12 cellular contexts compared by ENCODE assay signal in genomic region chr22:26481694-26482093, GRCh38. TPM values are rescaled to one million over a fixed set of nuclear protein-coding genes. Genes with fewer than 3 reads are reported as not detected.
A peak's percentile ranks its signal among the peaks of the same experiment; 100 is the strongest.
DNase-seq lines count a peak whose midpoint lies in the region; ATAC-seq and TF ChIP-seq lines count a peak whose summit lies in the region.
"Had no signal": no experiment of that assay in that cellular context is flagged by ENCODE, and none has a peak within 500 bp of the region (broad histone marks: within the 10 kb centered on the region; RNA-seq: fewer than 3 reads in every experiment).

No MANE protein-coding gene starts in this region.

- no peaks in the 10 kb centered on the region for H3K9me3 ChIP-seq in OCI-LY1 (ENCODE audit: low read length)
- H3K9me3 ChIP-seq in tibial nerve, result no peaks in the 10 kb centered on the region
- no peaks in the 10 kb centered on the region for H3K9me3 ChIP-seq in mucosa of descending colon

- H3K4me1 ChIP-seq in OCI-LY1 (ENCODE audit: insufficient read depth, low read length, severe bottlenecking) (peaks cover 82% of the 10 kb centered on the region), tibial nerve (peaks cover 0 to 87% (median 39%) of the 10 kb centered on the region in 4 donors), mucosa of descending colon (ENCODE audit: low read depth) (peaks cover 40% of the 10 kb centered on the region)

- no peak for TF ChIP-seq POLR2A in tibial nerve (IDR thresholded peaks at IDR 0.05)

- peak overlapping the region; percentile 88 for H3K4me3 ChIP-seq in OCI-LY1 (ENCODE audit: low read depth, low read length, poor library complexity, severe bottlenecking)
- no peak overlapping the region for H3K4me3 ChIP-seq in tibial nerve
- no peak overlapping the region for H3K4me3 ChIP-seq in mucosa of descending colon

- H3K27me3 ChIP-seq in OCI-LY1 (ENCODE audit: insufficient read depth, low read length) (no peaks in the 10 kb centered on the region), tibial nerve (no peaks in the 10 kb centered on the region)

- DNase-seq in activated T-cell treated with anti-CD3 and anti-CD28 coated beads, Interleukin-2, amount 50 U/mL, for 72 hours, result peak in 1 of 2 donors; percentile 12
- no peak for DNase-seq in activated T-cell treated with anti-CD3 and anti-CD28 coated beads, Interleukin-2, amount 50 U/mL, for 1 hour
- no peak for DNase-seq in epithelial cell of prostate (ENCODE audit: low read depth, low spot score)
- peak; percentile 19 for DNase-seq in stimulated activated naive B cell treated with anti-CD40 and anti-IgM and Interleukin-4, amounts not matched to agents 10 μg/mL and 1 μg/mL and 100 μg/mL, for 72 hours
- no peak for DNase-seq in tibial nerve (ENCODE audit: low spot score in 2 of 2)
- DNase-seq in mucosa of descending colon, result no peak
- DNase-seq: dermis blood vessel endothelial cell, NCI-H1092, nucleus accumbens, RPMI8226 had no signal

- intact Hi-C loops in mucosa of descending colon (cut with DNase I, micrococcal nuclease), result no loop called here

- TF ChIP-seq CTCF in OCI-LY1 (IDR thresholded peaks at IDR 0.05; ENCODE audit: low read length), result no peak
- no peak for TF ChIP-seq CTCF in tibial nerve (IDR thresholded peaks at IDR 0.05)
- TF ChIP-seq CTCF in mucosa of descending colon (IDR thresholded peaks at IDR 0.05), result no peak

- H3K9ac ChIP-seq in OCI-LY1 (ENCODE audit: low read length), result peak overlapping the region; percentile 90

- H3K27me3 Mint-ChIP-seq in activated T-cell treated with anti-CD3 and anti-CD28 coated beads, Interleukin-2, amount 50 U/mL, for 72 hours (ENCODE audit: low read depth), result no peaks in the 10 kb centered on the region
- H3K27me3 Mint-ChIP-seq in stimulated activated naive B cell treated with anti-CD40 and anti-IgM and Interleukin-4, amounts not matched to agents 10 μg/mL and 1 μg/mL and 100 μg/mL, for 72 hours, result no peaks in the 10 kb centered on the region

- no peak for ATAC-seq in activated T-cell treated with anti-CD3 and anti-CD28 coated beads, Interleukin-2, amount 50 U/mL, for 72 hours (replicated peaks in 1 of 2)
- ATAC-seq in stimulated activated naive B cell treated with anti-CD40 and anti-IgM and Interleukin-4, amounts not matched to agents 10 μg/mL and 1 μg/mL and 100 μg/mL, for 72 hours (replicated peaks), result peak; percentile 25 to 35
- no peak for ATAC-seq in mucosa of descending colon
- ATAC-seq in GM19467 (IDR thresholded peaks at IDR 0.05; ENCODE audit: unreplicated experiment), result no peak

- no peaks in the 10 kb centered on the region for H3K9me3 Mint-ChIP-seq in activated T-cell treated with anti-CD3 and anti-CD28 coated beads, Interleukin-2, amount 50 U/mL, for 72 hours
- H3K9me3 Mint-ChIP-seq in stimulated activated naive B cell treated with anti-CD40 and anti-IgM and Interleukin-4, amounts not matched to agents 10 μg/mL and 1 μg/mL and 100 μg/mL, for 72 hours, result no peaks in the 10 kb centered on the region

- H3K27ac ChIP-seq in OCI-LY1 (ENCODE audit: low read depth, low read length, poor library complexity, severe bottlenecking) (peak overlapping the region; percentile 94), epithelial cell of prostate (peak overlapping the region; percentile 76), tibial nerve (peak overlapping the region in 2 of 4 donors; percentile 32 to 38)

- WGBS in tibial nerve, 2 donors, result 62 to 65% methylated on average over 4 of the region's 4 CpGs

- peaks cover 59% of the 10 kb centered on the region for H3K79me2 ChIP-seq in OCI-LY1 (ENCODE audit: insufficient read depth, low read length)

- H3K4me1 Mint-ChIP-seq in activated T-cell treated with anti-CD3 and anti-CD28 coated beads, Interleukin-2, amount 50 U/mL, for 72 hours (ENCODE audit: low read depth), result peaks cover 89% of the 10 kb centered on the region
- H3K4me1 Mint-ChIP-seq in stimulated activated naive B cell treated with anti-CD40 and anti-IgM and Interleukin-4, amounts not matched to agents 10 μg/mL and 1 μg/mL and 100 μg/mL, for 72 hours, result peaks cover 61 to 76% of the 10 kb centered on the region in 2 donors

- H3K4me2 ChIP-seq in OCI-LY1 (ENCODE audit: low read length), result peak overlapping the region; percentile 86

- H3K4me3 Mint-ChIP-seq in activated T-cell treated with anti-CD3 and anti-CD28 coated beads, Interleukin-2, amount 50 U/mL, for 72 hours, result peak overlapping the region; percentile 90 to 95
- peak overlapping the region; percentile 92 to 98 for H3K4me3 Mint-ChIP-seq in stimulated activated naive B cell treated with anti-CD40 and anti-IgM and Interleukin-4, amounts not matched to agents 10 μg/mL and 1 μg/mL and 100 μg/mL, for 72 hours

- no peaks in the 10 kb centered on the region for H4K20me1 ChIP-seq in OCI-LY1 (ENCODE audit: insufficient read depth, low read length)

- TF ChIP-seq EP300 in tibial nerve (IDR thresholded peaks at IDR 0.05), result no peak

- peak overlapping the region; percentile 97 for H3K27ac Mint-ChIP-seq in activated T-cell treated with anti-CD3 and anti-CD28 coated beads, Interleukin-2, amount 50 U/mL, for 72 hours
- peak overlapping the region; percentile 96 for H3K27ac Mint-ChIP-seq in stimulated activated naive B cell treated with anti-CD40 and anti-IgM and Interleukin-4, amounts not matched to agents 10 μg/mL and 1 μg/mL and 100 μg/mL, for 72 hours

- H3K36me3 ChIP-seq in OCI-LY1 (ENCODE audit: insufficient read depth, low read length), result peaks cover 34% of the 10 kb centered on the region; the same call in 1 of the 2 replicates
- H3K36me3 ChIP-seq in tibial nerve, result peaks cover 0 to 42% (median 8%) of the 10 kb centered on the region in 3 donors
- no peaks in the 10 kb centered on the region for H3K36me3 ChIP-seq in mucosa of descending colon (ENCODE audit: low read depth)

- no peak overlapping the region for H2AFZ ChIP-seq in OCI-LY1 (ENCODE audit: low read length)

- peaks cover 8% of the 10 kb centered on the region; the same call in 1 of the 2 replicates for H3F3A ChIP-seq in OCI-LY1 (ENCODE audit: insufficient read depth, low read length)

- H3K36me3 Mint-ChIP-seq in activated T-cell treated with anti-CD3 and anti-CD28 coated beads, Interleukin-2, amount 50 U/mL, for 72 hours (ENCODE audit: insufficient read depth in 2 of 2), result peaks cover 10 to 19% of the 10 kb centered on the region in 2 donors
- H3K36me3 Mint-ChIP-seq in stimulated activated naive B cell treated with anti-CD40 and anti-IgM and Interleukin-4, amounts not matched to agents 10 μg/mL and 1 μg/mL and 100 μg/mL, for 72 hours, result peaks cover 20 to 35% of the 10 kb centered on the region in 2 donors

- H3K9me2 ChIP-seq in OCI-LY1 (ENCODE audit: low read depth, low read length), result no peaks in the 10 kb centered on the region

RNA-seq across cellular contexts. Expression of gene HPS4, which starts 1.9 kb away (rescaled TPM):
- total RNA-seq in activated T-cell treated with anti-CD3 and anti-CD28 coated beads, Interleukin-2, amount 50 U/mL, for 72 hours, result 10 to 100 TPM; 50.5 to 62.2 TPM
- total RNA-seq in tibial nerve, result 10 to 100 TPM; 32.7 to 62.3 (median 46.0) TPM
- total RNA-seq in mucosa of descending colon, result 10 to 100 TPM; 28.6 to 29.2 (median 28.9) TPM

RNA-seq across cellular contexts. Expression of gene SRRD, which starts 2.0 kb away (rescaled TPM):
- 10 to 100 TPM; 13.5 to 20.0 TPM for total RNA-seq in activated T-cell treated with anti-CD3 and anti-CD28 coated beads, Interleukin-2, amount 50 U/mL, for 72 hours
- total RNA-seq in tibial nerve (10 to 100 TPM in 2 of 4 donors, 1 to 10 TPM in 2; 9.0 to 17.7 (median 10.4) TPM), mucosa of descending colon (10 to 100 TPM; 11.1 to 19.1 (median 11.2) TPM)

RNA-seq across cellular contexts. Expression of gene TFIP11, which starts 30.6 kb away (rescaled TPM):
- total RNA-seq in activated T-cell treated with anti-CD3 and anti-CD28 coated beads, Interleukin-2, amount 50 U/mL, for 72 hours, result 10 to 100 TPM; 47.0 to 62.5 TPM
- 10 to 100 TPM; 15.5 to 23.9 (median 19.3) TPM for total RNA-seq in tibial nerve
- 10 to 100 TPM; 26.2 to 39.1 (median 34.6) TPM for total RNA-seq in mucosa of descending colon

RNA-seq across cellular contexts. Expression of gene ASPHD2, which starts 52.6 kb away (rescaled TPM):
- 10 to 100 TPM; 14.6 to 18.1 TPM for total RNA-seq in activated T-cell treated with anti-CD3 and anti-CD28 coated beads, Interleukin-2, amount 50 U/mL, for 72 hours
- total RNA-seq in tibial nerve, result 1 to 10 TPM in 1 of 4 donors, under 1 TPM in 3; 0.20 to 1.2 (median 0.54) TPM
- 1 to 10 TPM; 2.7 to 3.7 (median 3.5) TPM for total RNA-seq in mucosa of descending colon

Comparison
In these comparisons a context has a peak if more than half of its experiments do, and no peak if none do; other contexts are left out.
1. ATAC-seq: peak in stimulated activated naive B cell treated with anti-CD40 and anti-IgM and Interleukin-4, amounts not matched to agents 10 μg/mL and 1 μg/mL and 100 μg/mL, for 72 hours (2 of 2); none in activated T-cell treated with anti-CD3 and anti-CD28 coated beads, Interleukin-2, amount 50 U/mL, for 72 hours (0 of 2), mucosa of descending colon (single experiment) and GM19467 (single experiment).